22 cellular contexts compared by ENCODE assay signal in the genomic region with DNA sequence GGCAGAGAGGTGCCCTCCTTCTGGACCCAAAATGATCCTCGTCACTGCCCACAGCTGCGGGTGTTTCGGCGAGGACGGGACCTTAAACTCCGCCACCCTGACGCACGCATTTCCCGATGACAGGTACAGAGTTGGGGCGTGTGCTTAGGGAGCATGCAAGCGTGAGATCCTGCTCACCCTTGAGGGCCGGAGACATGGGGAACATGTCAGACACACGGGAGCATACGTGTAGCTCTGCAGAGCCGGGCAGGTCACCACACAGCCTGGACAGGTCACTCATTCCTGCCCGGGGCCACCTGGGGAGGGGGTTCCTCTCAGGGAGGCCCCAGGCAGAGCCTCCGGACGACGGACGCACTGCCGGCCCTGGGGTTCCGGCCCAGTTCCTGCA. TPM values are rescaled to one million over a fixed set of nuclear protein-coding genes. Genes with fewer than 3 reads are reported as not detected.
DNase-seq lines count a peak whose midpoint lies in the region; ATAC-seq, FAIRE-seq and TF ChIP-seq lines count a peak whose summit lies in the region.
"Had no signal": no experiment of that assay in that cellular context is flagged by ENCODE, and none has a peak within 500 bp of the region (broad histone marks: within the 10 kb centered on the region; RNA-seq: fewer than 3 reads in every experiment).

No MANE protein-coding gene starts in this region.

- no peak overlapping the region for H3K27ac Mint-ChIP-seq in neural progenitor cell
- H3K27ac Mint-ChIP-seq: B cell; CD4-positive, CD25-positive, alpha-beta regulatory T cell; CD8-positive, alpha-beta T cell; HFFc6 had no signal

- no peak for TF ChIP-seq CTCF in right atrium auricular region (IDR thresholded peaks at IDR 0.05)
- TF ChIP-seq CTCF in kidney (IDR thresholded peaks at IDR 0.05; ENCODE audit: borderline replicate concordance, extremely low read depth, insufficient read depth): no peak
- no peak for TF ChIP-seq CTCF in neural progenitor cell (IDR thresholded peaks at IDR 0.05)

- intact Hi-C loops in Right ventricle myocardium inferior (cut with DNase I) (no loop called here), kidney (cut with DNase I) (no loop called here)

- no peaks in the 10 kb centered on the region for H3K27me3 ChIP-seq in right atrium auricular region
- no peaks in the 10 kb centered on the region for H3K27me3 ChIP-seq in neural progenitor cell
- H3K27me3 ChIP-seq: BLaER1 had no signal

- no peaks in the 10 kb centered on the region for H3K4me1 ChIP-seq in right atrium auricular region
- no peaks in the 10 kb centered on the region for H3K4me1 ChIP-seq in kidney (ENCODE audit: control insufficient read depth in 1 of 2, insufficient read depth in 1 of 2, low read depth in 1 of 2, low read length in 2 of 2)
- peaks cover 15% of the 10 kb centered on the region for H3K4me1 ChIP-seq in neural progenitor cell
- H3K4me1 ChIP-seq: Caco-2, HAP-1 had no signal

- H3K36me3 Mint-ChIP-seq in neural progenitor cell: peaks cover 5% of the 10 kb centered on the region

- no peak for ATAC-seq in Right ventricle myocardium inferior
- ATAC-seq: CD8-positive, alpha-beta T cell had no signal

- H3F3A ChIP-seq in neural progenitor cell (ENCODE audit: low read depth): peaks cover 3% of the 10 kb centered on the region

- H3K27me3 Mint-ChIP-seq in neural progenitor cell (ENCODE audit: insufficient read depth, low read depth): peaks cover 15% of the 10 kb centered on the region
- H3K27me3 Mint-ChIP-seq: B cell; CD4-positive, CD25-positive, alpha-beta regulatory T cell had no signal

- H3K9ac ChIP-seq in kidney (ENCODE audit: low read length in 2 of 2): no peak overlapping the region
- H3K9ac ChIP-seq in neural progenitor cell: no peak overlapping the region
- H3K9ac ChIP-seq: BLaER1 had no signal

- peaks cover 51% of the 10 kb centered on the region for H3K4me1 Mint-ChIP-seq in neural progenitor cell
- H3K4me1 Mint-ChIP-seq: B cell had no signal

- H3K36me3 ChIP-seq in right atrium auricular region (no peaks in the 10 kb centered on the region), kidney (ENCODE audit: control insufficient read depth in 1 of 2, insufficient read depth in 2 of 2, low read length in 2 of 2) (no peaks in the 10 kb centered on the region), neural progenitor cell (no peaks in the 10 kb centered on the region)
- H3K36me3 ChIP-seq: BLaER1, HAP-1 had no signal

- no peak overlapping the region for H3K4me2 ChIP-seq in neural progenitor cell
- H3K4me2 ChIP-seq: BLaER1 had no signal

- no peaks in the 10 kb centered on the region for H4K20me1 ChIP-seq in neural progenitor cell (ENCODE audit: low read depth)
- H4K20me1 ChIP-seq: BLaER1 had no signal

- no peaks in the 10 kb centered on the region for H3K9me3 Mint-ChIP-seq in neural progenitor cell
- H3K9me3 Mint-ChIP-seq: CD4-positive, CD25-positive, alpha-beta regulatory T cell; CD8-positive, alpha-beta T cell; HFFc6 had no signal

- H2AFZ ChIP-seq in neural progenitor cell (replicated peaks): no peak overlapping the region

- DNase-seq in Right ventricle myocardium inferior (ENCODE audit: missing footprints) (peak; percentile 16), right atrium auricular region (ENCODE audit: low spot score) (no peak), kidney (peak; percentile 44), neural progenitor cell (ENCODE audit: low spot score) (no peak), HuH-7 (ENCODE audit: low spot score) (no peak), amniotic stem cell (lab: John Stamatoyannopoulos, UW) (no peak)
- DNase-seq: Caco-2; CD4-positive, CD25-positive, alpha-beta regulatory T cell; CD8-positive, alpha-beta T cell; DMS153; DND-41; GOT3; HFFc6 had no signal

- no peaks in the 10 kb centered on the region for H3K79me2 ChIP-seq in neural progenitor cell (ENCODE audit: low read depth)

- H3K9me3 ChIP-seq in right atrium auricular region: no peaks in the 10 kb centered on the region
- no peaks in the 10 kb centered on the region for H3K9me3 ChIP-seq in kidney (ENCODE audit: control insufficient read depth in 1 of 2, low read length in 2 of 2)
- H3K9me3 ChIP-seq in neural progenitor cell (ENCODE audit: low read depth): no peaks in the 10 kb centered on the region
- H3K9me3 ChIP-seq: BLaER1, Caco-2, HAP-1 had no signal

- H3K27ac ChIP-seq in right atrium auricular region: no peak overlapping the region
- H3K27ac ChIP-seq in kidney (ENCODE audit: low read depth in 2 of 2, low read length in 2 of 2): no peak overlapping the region
- H3K27ac ChIP-seq in neural progenitor cell: no peak overlapping the region
- H3K27ac ChIP-seq: 22Rv1, BLaER1, C4-2B had no signal

- no peak for FAIRE-seq in kidney (lab: Jason Lieb, UNC)
- FAIRE-seq: A204.1, G401.6, GM12892, H54 had no signal

- H3K4me3 Mint-ChIP-seq in neural progenitor cell: peak overlapping the region; percentile 46
- H3K4me3 Mint-ChIP-seq: B cell; CD4-positive, CD25-positive, alpha-beta regulatory T cell; CD8-positive, alpha-beta T cell; HFFc6 had no signal

- no peak overlapping the region for H3K4me3 ChIP-seq in right atrium auricular region
- H3K4me3 ChIP-seq in kidney (ENCODE audit: low read length in 2 of 2): no peak overlapping the region
- H3K4me3 ChIP-seq in neural progenitor cell: no peak overlapping the region
- H3K4me3 ChIP-seq: BLaER1, HAP-1 had no signal

RNA-seq across cellular contexts. Expression of gene PDGFA, which starts 57.6 kb away (rescaled TPM):
- total RNA-seq in Right ventricle myocardium inferior (37.2 TPM), right atrium auricular region (10 to 100 TPM; 31.8 to 34.2 TPM), kidney (53.0 TPM), neural progenitor cell (ENCODE audit: low replicate concordance) (9.8 and 13.7 TPM in 2 replicates)
- polyA plus RNA-seq in kidney (ENCODE audit: insufficient read depth, low read depth, low replicate concordance): 14.1 TPM
- polyA plus RNA-seq: CD4-positive, CD25-positive, alpha-beta regulatory T cell had no signal

Comparison
In these comparisons a context has a peak if more than half of its experiments do, and no peak if none do; other contexts are left out.
1. DNase-seq: peak in Right ventricle myocardium inferior (single experiment) and kidney (single experiment); none in right atrium auricular region (single experiment), neural progenitor cell (single experiment), HuH-7 (single experiment) and amniotic stem cell (single experiment).